ENCODE assay signal across 8 cellular contexts in the genomic region with DNA sequence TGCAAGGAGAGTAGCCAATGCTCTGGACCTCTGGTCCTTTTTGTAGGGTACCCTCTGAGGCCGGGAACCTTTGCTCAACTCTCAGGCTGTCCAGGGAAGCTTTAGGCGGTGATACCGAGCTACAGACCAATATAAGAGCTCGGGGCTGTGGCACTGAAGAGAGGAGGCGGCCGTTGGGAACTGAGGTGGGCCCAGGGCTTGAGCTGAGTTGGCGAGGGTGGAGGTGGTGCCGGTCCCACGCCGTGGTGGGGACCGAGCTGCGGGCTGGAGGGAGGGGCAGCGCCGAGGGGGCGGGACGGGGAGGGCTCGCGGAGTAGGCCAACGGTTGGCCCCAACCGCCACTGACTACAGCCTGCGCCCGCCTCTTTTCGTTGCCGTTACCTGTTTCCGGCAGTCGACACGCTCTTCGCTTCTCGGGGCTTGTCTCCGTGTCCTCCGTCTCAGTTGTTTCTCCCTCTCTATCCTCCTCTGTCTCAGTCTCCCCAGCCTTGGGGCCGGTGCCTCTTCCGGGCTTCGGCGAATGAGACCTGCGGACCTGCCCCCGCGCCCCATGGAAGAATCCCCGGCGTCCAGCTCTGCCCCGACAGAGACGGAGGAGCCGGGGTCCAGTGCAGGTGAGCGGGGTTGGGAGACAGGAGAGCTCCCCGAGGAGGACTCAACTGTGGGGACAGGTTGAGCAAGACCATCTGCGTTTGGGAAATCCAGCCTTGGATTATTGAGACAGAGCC. TPM values are rescaled to one million over a fixed set of nuclear protein-coding genes. Genes with fewer than 3 reads are reported as not detected.
A peak's percentile ranks its signal among the peaks of the same experiment; 100 is the strongest.
DNase-seq lines count a peak whose midpoint lies in the region; FAIRE-seq and TF ChIP-seq lines count a peak whose summit lies in the region.

Gene NEU3 (plus strand): TSS at position 393 of the 728 bp plus-strand sequence. CDS start 128 bp downstream, at position 521.

- peak; percentile 86 for TF ChIP-seq POLR2A in H54 (IDR thresholded peaks at IDR 0.05; ENCODE audit: low read depth, low read length)
- TF ChIP-seq POLR2A in Raji (IDR thresholded peaks at IDR 0.05; ENCODE audit: insufficient read depth, low read depth, low read length): peak; percentile 98

- H3F3A ChIP-seq in Loucy (ENCODE audit: low read depth) (0 out of 2 replicates have a peak, but pooled peaks cover 5% of the 10 kb centered on the region), neural progenitor cell (ENCODE audit: low read depth) (peaks cover 17% of the 10 kb centered on the region)

- H3K9me3 ChIP-seq in Loucy (ENCODE audit: insufficient read depth, low read depth, low read length) (no peaks in the 10 kb centered on the region), neural progenitor cell (ENCODE audit: low read depth) (no peaks in the 10 kb centered on the region)

- H3K9me2 ChIP-seq in Loucy (replicated peaks; ENCODE audit: low read depth, low read length): no peaks in the 10 kb centered on the region

- FAIRE-seq in H54 (lab: Jason Lieb, UNC): no peak

- H3K9ac ChIP-seq in Loucy (ENCODE audit: low read depth, low read length, poor library complexity, severe bottlenecking) (peak within 1 kb of the TSS; percentile 96), neural progenitor cell (peak within 1 kb of the TSS; percentile 68)

- H3K79me2 ChIP-seq in Loucy (ENCODE audit: insufficient read depth, low read length) (peaks cover 49% of the 10 kb centered on the region), neural progenitor cell (ENCODE audit: low read depth) (peaks cover 16% of the 10 kb centered on the region)

- peak within 1 kb of the TSS; percentile 73 for H3K27ac ChIP-seq in neural progenitor cell

- H3K36me3 Mint-ChIP-seq in neural progenitor cell: no peaks in the 10 kb centered on the region

- no peaks in the 10 kb centered on the region for H3K9me3 Mint-ChIP-seq in neural progenitor cell

- peak within 1 kb of the TSS; percentile 93 for H3K4me3 Mint-ChIP-seq in neural progenitor cell

- H2AFZ ChIP-seq in Loucy (ENCODE audit: low read length) (peak within 1 kb of the TSS; percentile 89), neural progenitor cell (replicated peaks) (peak within 1 kb of the TSS; percentile 91)

- H4K20me1 ChIP-seq in Loucy (ENCODE audit: insufficient read depth, low read length, poor library complexity, severe bottlenecking): peaks cover 28% of the 10 kb centered on the region
- no peaks in the 10 kb centered on the region for H4K20me1 ChIP-seq in neural progenitor cell (ENCODE audit: low read depth)

- H3K4me2 ChIP-seq in Loucy (ENCODE audit: low read depth, low read length, poor library complexity, severe bottlenecking) (peak within 1 kb of the TSS; percentile 88), neural progenitor cell (peak within 1 kb of the TSS; percentile 82)

- peaks cover 4% of the 10 kb centered on the region for H3K27me3 Mint-ChIP-seq in neural progenitor cell (ENCODE audit: insufficient read depth, low read depth)

- TF ChIP-seq CTCF in Loucy (conservative IDR thresholded peaks at IDR 0.05; ENCODE audit: low read length) (no peak), foreskin fibroblast (IDR thresholded peaks at IDR 0.05; ENCODE audit: low read depth, low read length) (no peak), neural progenitor cell (IDR thresholded peaks at IDR 0.05) (no peak)

- DNase-seq in ELR (ENCODE audit: low read depth) (peak; percentile 87), H54 (ENCODE audit: insufficient read length, low spot score) (peak; percentile 91), foreskin fibroblast (peak; percentile 60 to 86), neural progenitor cell (ENCODE audit: low spot score) (peak; percentile 85), stromal cell of bone marrow (ENCODE audit: low read depth) (peak; percentile 37)
- peak; percentile 77 for DNase-seq in activated effector memory CD4-positive, alpha-beta T cell treated with Interleukin-2 at 50 U/mL for 16 hours

- H3K27me3 ChIP-seq in Loucy (ENCODE audit: insufficient read depth, low read length, poor library complexity, severe bottlenecking) (no peaks in the 10 kb centered on the region), neural progenitor cell (no peaks in the 10 kb centered on the region)

- H3K4me1 Mint-ChIP-seq in neural progenitor cell: peaks cover 5% of the 10 kb centered on the region

- peak within 1 kb of the TSS; percentile 85 for H3K4me3 ChIP-seq in Loucy (ENCODE audit: low read length, poor library complexity, severe bottlenecking)
- peak within 1 kb of the TSS; percentile 83 to 86 for H3K4me3 ChIP-seq in foreskin fibroblast (ENCODE audit: low read depth in 1 of 2, low read length in 2 of 2)
- H3K4me3 ChIP-seq in neural progenitor cell: peak within 1 kb of the TSS; percentile 92

- peaks cover 44% of the 10 kb centered on the region for H3K4me1 ChIP-seq in Loucy (ENCODE audit: insufficient read depth, low read length, poor library complexity, severe bottlenecking)
- peaks cover 9% of the 10 kb centered on the region for H3K4me1 ChIP-seq in neural progenitor cell

- H3K36me3 ChIP-seq in Loucy (ENCODE audit: insufficient read depth, low read length) (no peaks in the 10 kb centered on the region), neural progenitor cell (no peaks in the 10 kb centered on the region)

- H3K27ac Mint-ChIP-seq in neural progenitor cell: peak within 1 kb of the TSS; percentile 78

RNA-seq across cellular contexts. Expression of gene NEU3, which starts in this region (rescaled TPM):
- 12.4 and 17.9 TPM in 2 replicates for total RNA-seq in neural progenitor cell (ENCODE audit: low replicate concordance)

Comparison
In these comparisons a context has a peak if more than half of its experiments do, and no peak if none do; other contexts are left out.
1. Peak in every context shown above with its lines: DNase-seq, H3K4me3 ChIP-seq and H3K27ac ChIP-seq.
2. DNase-seq: peak in every context shown above with its lines; median percentile 91 in H54; 87 in ELR; 85 in neural progenitor cell; 77 in activated effector memory CD4-positive, alpha-beta T cell treated with Interleukin-2 at 50 U/mL for 16 hours; 73 in foreskin fibroblast; 37 in stromal cell of bone marrow.